Comparison of ENCODE assay signal across 1 cellular context in the genomic region with DNA sequence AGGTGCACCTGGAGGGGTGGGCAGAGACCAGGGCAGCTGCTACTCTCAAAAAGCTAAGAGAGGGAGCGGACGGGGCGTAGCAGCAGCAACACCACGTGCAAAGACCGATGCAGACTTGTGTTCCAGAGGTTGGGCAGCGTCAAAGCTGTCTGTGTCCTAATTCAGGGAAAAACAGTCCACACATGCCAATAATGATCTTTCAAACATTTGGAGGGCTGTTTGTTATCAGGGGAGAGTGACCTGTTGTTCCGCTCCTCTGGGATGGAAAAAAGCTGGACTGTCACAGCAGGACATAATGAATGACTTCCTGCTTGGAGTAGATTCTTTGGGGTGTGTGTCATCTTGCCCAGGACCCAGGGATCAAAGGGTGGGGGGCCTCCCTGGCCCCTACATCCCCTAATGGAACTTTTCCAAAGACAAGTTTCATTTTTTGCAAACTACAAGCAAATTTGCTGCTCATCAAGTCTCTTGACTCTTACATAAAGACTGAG.
TF ChIP-seq lines count a peak whose summit lies in the region.

No MANE protein-coding gene starts in this region.

TF ChIP-seq in SK-N-SH treated with all-trans-retinoic acid at 6 μM for 48 hours, 23 proteins besides CTCF, POLR2A, EP300 and RAD21 (continued from another document):
- TF ChIP-seq ESRRG (CRISPR knock-in tag; IDR thresholded peaks at IDR 0.05) (no peak), ARNTL (CRISPR knock-in tag; IDR thresholded peaks at IDR 0.05; ENCODE audit: borderline replicate concordance, low read depth) (no peak), GLIS3 (CRISPR knock-in tag; IDR thresholded peaks at IDR 0.05) (no peak), TOX (CRISPR knock-in tag; IDR thresholded peaks at IDR 0.05; ENCODE audit: borderline replicate concordance) (no peak), ZNF70 (CRISPR knock-in tag; IDR thresholded peaks at IDR 0.05) (no peak), ZNF8 (CRISPR knock-in tag; IDR thresholded peaks at IDR 0.05) (no peak), ZNF565 (CRISPR knock-in tag; conservative IDR thresholded peaks at IDR 0.05; ENCODE audit: low read depth) (no peak), SNAI2 (CRISPR knock-in tag; IDR thresholded peaks at IDR 0.05) (no peak), PPARA (CRISPR knock-in tag; IDR thresholded peaks at IDR 0.05; ENCODE audit: borderline replicate concordance) (no peak), ZC3H10 (CRISPR knock-in tag; IDR thresholded peaks at IDR 0.05) (no peak)
- TF ChIP-seq, protein P1, sequence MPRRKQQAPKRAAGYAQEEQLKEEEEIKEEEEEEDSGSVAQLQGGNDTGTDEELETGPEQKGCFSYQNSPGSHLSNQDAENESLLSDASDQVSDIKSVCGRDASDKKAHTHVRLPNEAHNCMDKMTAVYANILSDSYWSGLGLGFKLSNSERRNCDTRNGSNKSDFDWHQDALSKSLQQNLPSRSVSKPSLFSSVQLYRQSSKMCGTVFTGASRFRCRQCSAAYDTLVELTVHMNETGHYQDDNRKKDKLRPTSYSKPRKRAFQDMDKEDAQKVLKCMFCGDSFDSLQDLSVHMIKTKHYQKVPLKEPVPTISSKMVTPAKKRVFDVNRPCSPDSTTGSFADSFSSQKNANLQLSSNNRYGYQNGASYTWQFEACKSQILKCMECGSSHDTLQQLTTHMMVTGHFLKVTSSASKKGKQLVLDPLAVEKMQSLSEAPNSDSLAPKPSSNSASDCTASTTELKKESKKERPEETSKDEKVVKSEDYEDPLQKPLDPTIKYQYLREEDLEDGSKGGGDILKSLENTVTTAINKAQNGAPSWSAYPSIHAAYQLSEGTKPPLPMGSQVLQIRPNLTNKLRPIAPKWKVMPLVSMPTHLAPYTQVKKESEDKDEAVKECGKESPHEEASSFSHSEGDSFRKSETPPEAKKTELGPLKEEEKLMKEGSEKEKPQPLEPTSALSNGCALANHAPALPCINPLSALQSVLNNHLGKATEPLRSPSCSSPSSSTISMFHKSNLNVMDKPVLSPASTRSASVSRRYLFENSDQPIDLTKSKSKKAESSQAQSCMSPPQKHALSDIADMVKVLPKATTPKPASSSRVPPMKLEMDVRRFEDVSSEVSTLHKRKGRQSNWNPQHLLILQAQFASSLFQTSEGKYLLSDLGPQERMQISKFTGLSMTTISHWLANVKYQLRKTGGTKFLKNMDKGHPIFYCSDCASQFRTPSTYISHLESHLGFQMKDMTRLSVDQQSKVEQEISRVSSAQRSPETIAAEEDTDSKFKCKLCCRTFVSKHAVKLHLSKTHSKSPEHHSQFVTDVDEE (CRISPR knock-in tag; IDR thresholded peaks at IDR 0.05), result no peak
- TF ChIP-seq, protein P2, sequence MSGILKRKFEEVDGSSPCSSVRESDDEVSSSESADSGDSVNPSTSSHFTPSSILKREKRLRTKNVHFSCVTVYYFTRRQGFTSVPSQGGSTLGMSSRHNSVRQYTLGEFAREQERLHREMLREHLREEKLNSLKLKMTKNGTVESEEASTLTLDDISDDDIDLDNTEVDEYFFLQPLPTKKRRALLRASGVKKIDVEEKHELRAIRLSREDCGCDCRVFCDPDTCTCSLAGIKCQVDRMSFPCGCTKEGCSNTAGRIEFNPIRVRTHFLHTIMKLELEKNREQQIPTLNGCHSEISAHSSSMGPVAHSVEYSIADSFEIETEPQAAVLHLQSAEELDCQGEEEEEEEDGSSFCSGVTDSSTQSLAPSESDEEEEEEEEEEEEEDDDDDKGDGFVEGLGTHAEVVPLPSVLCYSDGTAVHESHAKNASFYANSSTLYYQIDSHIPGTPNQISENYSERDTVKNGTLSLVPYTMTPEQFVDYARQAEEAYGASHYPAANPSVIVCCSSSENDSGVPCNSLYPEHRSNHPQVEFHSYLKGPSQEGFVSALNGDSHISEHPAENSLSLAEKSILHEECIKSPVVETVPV (CRISPR knock-in tag; IDR thresholded peaks at IDR 0.05), result no peak
